1 cellular context compared by ENCODE assay signal in the genomic region with DNA sequence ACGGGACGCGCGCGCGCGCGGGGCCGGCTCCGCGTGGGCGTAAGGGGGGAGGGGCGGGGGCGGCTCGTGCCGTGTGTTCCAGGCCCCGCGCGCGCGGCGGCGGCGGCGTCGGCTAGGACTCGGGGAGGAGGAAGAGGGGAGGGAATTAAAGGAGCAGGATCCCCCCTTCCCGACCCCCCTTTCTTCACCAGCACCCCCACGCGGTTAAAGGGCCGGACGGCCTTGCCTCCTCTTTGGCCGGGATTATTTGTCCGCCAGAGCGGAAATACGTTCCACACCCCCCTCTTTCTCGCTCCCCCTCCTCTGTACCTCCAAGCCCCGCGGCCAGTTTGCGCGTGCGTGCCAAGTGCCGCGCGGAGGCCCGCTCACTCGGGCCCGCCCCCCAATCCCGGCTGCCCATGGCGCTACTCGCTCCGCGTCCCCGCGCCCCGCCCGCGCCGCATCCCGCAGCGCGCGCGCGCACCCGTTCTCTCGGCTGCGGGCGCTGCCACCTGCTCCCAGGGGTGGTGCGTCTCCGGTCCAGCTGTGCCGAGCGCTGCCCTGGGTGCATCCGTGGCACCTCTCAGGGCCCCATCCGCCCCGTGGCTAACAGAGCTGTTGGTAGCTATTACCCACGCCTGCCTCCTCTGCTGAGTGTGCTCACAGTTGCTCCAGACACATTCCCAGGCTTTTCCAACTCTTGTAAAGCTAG.
TF ChIP-seq lines count a peak whose summit lies in the region.

A gene with protein sequence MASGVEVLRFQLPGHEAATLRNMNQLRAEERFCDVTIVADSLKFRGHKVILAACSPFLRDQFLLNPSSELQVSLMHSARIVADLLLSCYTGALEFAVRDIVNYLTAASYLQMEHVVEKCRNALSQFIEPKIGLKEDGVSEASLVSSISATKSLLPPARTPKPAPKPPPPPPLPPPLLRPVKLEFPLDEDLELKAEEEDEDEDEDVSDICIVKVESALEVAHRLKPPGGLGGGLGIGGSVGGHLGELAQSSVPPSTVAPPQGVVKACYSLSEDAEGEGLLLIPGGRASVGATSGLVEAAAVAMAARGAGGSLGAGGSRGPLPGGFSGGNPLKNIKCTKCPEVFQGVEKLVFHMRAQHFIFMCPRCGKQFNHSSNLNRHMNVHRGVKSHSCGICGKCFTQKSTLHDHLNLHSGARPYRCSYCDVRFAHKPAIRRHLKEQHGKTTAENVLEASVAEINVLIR (minus strand): TSS at position 134 of the 691 bp plus-strand sequence. CDS start 781 bp downstream, outside the sequence.

TF ChIP-seq in K562, 482 proteins besides CTCF, POLR2A, EP300 and RAD21 (continued from another document and continues in another):
- TF ChIP-seq, protein P1, sequence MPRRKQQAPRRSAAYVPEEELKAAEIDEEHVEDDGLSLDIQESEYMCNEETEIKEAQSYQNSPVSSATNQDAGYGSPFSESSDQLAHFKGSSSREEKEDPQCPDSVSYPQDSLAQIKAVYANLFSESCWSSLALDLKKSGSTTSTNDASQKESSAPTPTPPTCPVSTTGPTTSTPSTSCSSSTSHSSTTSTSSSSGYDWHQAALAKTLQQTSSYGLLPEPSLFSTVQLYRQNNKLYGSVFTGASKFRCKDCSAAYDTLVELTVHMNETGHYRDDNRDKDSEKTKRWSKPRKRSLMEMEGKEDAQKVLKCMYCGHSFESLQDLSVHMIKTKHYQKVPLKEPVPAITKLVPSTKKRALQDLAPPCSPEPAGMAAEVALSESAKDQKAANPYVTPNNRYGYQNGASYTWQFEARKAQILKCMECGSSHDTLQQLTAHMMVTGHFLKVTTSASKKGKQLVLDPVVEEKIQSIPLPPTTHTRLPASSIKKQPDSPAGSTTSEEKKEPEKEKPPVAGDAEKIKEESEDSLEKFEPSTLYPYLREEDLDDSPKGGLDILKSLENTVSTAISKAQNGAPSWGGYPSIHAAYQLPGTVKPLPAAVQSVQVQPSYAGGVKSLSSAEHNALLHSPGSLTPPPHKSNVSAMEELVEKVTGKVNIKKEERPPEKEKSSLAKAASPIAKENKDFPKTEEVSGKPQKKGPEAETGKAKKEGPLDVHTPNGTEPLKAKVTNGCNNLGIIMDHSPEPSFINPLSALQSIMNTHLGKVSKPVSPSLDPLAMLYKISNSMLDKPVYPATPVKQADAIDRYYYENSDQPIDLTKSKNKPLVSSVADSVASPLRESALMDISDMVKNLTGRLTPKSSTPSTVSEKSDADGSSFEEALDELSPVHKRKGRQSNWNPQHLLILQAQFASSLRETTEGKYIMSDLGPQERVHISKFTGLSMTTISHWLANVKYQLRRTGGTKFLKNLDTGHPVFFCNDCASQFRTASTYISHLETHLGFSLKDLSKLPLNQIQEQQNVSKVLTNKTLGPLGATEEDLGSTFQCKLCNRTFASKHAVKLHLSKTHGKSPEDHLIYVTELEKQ (CRISPR knock-in tag; IDR thresholded peaks at IDR 0.05) = no peak
- TF ChIP-seq SMAD4 (CRISPR knock-in tag; conservative IDR thresholded peaks at IDR 0.05) (peak; percentile 85), ZZZ3 (IDR thresholded peaks at IDR 0.05) (no peak), GABPA (tag; conservative IDR thresholded peaks at IDR 0.05; ENCODE audit: low read depth) (peak; percentile 70), SETDB1 (IDR thresholded peaks at IDR 0.05; ENCODE audit: low read length) (no peak), ZNF668 (CRISPR knock-in tag; IDR thresholded peaks at IDR 0.05) (no peak), STAT5B (CRISPR knock-in tag; IDR thresholded peaks at IDR 0.05) (no peak), GATAD2B (IDR thresholded peaks at IDR 0.05; ENCODE audit: borderline replicate concordance) (no peak; the same call in 1 of the 2 replicates), TBP (optimal IDR thresholded peaks at IDR 0.05; ENCODE audit: low read depth, low read length) (peak; percentile 64), BCL6 (CRISPR knock-in tag; IDR thresholded peaks at IDR 0.05) (no peak)
- TF ChIP-seq, protein P2, sequence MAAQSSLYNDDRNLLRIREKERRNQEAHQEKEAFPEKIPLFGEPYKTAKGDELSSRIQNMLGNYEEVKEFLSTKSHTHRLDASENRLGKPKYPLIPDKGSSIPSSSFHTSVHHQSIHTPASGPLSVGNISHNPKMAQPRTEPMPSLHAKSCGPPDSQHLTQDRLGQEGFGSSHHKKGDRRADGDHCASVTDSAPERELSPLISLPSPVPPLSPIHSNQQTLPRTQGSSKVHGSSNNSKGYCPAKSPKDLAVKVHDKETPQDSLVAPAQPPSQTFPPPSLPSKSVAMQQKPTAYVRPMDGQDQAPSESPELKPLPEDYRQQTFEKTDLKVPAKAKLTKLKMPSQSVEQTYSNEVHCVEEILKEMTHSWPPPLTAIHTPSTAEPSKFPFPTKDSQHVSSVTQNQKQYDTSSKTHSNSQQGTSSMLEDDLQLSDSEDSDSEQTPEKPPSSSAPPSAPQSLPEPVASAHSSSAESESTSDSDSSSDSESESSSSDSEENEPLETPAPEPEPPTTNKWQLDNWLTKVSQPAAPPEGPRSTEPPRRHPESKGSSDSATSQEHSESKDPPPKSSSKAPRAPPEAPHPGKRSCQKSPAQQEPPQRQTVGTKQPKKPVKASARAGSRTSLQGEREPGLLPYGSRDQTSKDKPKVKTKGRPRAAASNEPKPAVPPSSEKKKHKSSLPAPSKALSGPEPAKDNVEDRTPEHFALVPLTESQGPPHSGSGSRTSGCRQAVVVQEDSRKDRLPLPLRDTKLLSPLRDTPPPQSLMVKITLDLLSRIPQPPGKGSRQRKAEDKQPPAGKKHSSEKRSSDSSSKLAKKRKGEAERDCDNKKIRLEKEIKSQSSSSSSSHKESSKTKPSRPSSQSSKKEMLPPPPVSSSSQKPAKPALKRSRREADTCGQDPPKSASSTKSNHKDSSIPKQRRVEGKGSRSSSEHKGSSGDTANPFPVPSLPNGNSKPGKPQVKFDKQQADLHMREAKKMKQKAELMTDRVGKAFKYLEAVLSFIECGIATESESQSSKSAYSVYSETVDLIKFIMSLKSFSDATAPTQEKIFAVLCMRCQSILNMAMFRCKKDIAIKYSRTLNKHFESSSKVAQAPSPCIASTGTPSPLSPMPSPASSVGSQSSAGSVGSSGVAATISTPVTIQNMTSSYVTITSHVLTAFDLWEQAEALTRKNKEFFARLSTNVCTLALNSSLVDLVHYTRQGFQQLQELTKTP (IDR thresholded peaks at IDR 0.05; ENCODE audit: low read depth in 1 of 2, partially characterized antibody in 2 of 2) = no peak
- TF ChIP-seq, protein P3, sequence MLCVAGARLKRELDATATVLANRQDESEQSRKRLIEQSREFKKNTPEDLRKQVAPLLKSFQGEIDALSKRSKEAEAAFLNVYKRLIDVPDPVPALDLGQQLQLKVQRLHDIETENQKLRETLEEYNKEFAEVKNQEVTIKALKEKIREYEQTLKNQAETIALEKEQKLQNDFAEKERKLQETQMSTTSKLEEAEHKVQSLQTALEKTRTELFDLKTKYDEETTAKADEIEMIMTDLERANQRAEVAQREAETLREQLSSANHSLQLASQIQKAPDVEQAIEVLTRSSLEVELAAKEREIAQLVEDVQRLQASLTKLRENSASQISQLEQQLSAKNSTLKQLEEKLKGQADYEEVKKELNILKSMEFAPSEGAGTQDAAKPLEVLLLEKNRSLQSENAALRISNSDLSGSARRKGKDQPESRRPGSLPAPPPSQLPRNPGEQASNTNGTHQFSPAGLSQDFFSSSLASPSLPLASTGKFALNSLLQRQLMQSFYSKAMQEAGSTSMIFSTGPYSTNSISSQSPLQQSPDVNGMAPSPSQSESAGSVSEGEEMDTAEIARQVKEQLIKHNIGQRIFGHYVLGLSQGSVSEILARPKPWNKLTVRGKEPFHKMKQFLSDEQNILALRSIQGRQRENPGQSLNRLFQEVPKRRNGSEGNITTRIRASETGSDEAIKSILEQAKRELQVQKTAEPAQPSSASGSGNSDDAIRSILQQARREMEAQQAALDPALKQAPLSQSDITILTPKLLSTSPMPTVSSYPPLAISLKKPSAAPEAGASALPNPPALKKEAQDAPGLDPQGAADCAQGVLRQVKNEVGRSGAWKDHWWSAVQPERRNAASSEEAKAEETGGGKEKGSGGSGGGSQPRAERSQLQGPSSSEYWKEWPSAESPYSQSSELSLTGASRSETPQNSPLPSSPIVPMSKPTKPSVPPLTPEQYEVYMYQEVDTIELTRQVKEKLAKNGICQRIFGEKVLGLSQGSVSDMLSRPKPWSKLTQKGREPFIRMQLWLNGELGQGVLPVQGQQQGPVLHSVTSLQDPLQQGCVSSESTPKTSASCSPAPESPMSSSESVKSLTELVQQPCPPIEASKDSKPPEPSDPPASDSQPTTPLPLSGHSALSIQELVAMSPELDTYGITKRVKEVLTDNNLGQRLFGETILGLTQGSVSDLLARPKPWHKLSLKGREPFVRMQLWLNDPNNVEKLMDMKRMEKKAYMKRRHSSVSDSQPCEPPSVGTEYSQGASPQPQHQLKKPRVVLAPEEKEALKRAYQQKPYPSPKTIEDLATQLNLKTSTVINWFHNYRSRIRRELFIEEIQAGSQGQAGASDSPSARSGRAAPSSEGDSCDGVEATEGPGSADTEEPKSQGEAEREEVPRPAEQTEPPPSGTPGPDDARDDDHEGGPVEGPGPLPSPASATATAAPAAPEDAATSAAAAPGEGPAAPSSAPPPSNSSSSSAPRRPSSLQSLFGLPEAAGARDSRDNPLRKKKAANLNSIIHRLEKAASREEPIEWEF (CRISPR knock-in tag; IDR thresholded peaks at IDR 0.05) = no peak
- TF ChIP-seq, protein P4, sequence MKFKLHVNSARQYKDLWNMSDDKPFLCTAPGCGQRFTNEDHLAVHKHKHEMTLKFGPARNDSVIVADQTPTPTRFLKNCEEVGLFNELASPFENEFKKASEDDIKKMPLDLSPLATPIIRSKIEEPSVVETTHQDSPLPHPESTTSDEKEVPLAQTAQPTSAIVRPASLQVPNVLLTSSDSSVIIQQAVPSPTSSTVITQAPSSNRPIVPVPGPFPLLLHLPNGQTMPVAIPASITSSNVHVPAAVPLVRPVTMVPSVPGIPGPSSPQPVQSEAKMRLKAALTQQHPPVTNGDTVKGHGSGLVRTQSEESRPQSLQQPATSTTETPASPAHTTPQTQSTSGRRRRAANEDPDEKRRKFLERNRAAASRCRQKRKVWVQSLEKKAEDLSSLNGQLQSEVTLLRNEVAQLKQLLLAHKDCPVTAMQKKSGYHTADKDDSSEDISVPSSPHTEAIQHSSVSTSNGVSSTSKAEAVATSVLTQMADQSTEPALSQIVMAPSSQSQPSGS (CRISPR knock-in tag; IDR thresholded peaks at IDR 0.05) = no peak
- TF ChIP-seq, protein P5, sequence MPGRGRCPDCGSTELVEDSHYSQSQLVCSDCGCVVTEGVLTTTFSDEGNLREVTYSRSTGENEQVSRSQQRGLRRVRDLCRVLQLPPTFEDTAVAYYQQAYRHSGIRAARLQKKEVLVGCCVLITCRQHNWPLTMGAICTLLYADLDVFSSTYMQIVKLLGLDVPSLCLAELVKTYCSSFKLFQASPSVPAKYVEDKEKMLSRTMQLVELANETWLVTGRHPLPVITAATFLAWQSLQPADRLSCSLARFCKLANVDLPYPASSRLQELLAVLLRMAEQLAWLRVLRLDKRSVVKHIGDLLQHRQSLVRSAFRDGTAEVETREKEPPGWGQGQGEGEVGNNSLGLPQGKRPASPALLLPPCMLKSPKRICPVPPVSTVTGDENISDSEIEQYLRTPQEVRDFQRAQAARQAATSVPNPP (IDR thresholded peaks at IDR 0.05; ENCODE audit: borderline replicate concordance, insufficient read depth, insufficient read length) = no peak
- TF ChIP-seq, protein P6, sequence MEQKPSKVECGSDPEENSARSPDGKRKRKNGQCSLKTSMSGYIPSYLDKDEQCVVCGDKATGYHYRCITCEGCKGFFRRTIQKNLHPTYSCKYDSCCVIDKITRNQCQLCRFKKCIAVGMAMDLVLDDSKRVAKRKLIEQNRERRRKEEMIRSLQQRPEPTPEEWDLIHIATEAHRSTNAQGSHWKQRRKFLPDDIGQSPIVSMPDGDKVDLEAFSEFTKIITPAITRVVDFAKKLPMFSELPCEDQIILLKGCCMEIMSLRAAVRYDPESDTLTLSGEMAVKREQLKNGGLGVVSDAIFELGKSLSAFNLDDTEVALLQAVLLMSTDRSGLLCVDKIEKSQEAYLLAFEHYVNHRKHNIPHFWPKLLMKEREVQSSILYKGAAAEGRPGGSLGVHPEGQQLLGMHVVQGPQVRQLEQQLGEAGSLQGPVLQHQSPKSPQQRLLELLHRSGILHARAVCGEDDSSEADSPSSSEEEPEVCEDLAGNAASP (IDR thresholded peaks at IDR 0.05) = no peak
- TF ChIP-seq, protein P7, sequence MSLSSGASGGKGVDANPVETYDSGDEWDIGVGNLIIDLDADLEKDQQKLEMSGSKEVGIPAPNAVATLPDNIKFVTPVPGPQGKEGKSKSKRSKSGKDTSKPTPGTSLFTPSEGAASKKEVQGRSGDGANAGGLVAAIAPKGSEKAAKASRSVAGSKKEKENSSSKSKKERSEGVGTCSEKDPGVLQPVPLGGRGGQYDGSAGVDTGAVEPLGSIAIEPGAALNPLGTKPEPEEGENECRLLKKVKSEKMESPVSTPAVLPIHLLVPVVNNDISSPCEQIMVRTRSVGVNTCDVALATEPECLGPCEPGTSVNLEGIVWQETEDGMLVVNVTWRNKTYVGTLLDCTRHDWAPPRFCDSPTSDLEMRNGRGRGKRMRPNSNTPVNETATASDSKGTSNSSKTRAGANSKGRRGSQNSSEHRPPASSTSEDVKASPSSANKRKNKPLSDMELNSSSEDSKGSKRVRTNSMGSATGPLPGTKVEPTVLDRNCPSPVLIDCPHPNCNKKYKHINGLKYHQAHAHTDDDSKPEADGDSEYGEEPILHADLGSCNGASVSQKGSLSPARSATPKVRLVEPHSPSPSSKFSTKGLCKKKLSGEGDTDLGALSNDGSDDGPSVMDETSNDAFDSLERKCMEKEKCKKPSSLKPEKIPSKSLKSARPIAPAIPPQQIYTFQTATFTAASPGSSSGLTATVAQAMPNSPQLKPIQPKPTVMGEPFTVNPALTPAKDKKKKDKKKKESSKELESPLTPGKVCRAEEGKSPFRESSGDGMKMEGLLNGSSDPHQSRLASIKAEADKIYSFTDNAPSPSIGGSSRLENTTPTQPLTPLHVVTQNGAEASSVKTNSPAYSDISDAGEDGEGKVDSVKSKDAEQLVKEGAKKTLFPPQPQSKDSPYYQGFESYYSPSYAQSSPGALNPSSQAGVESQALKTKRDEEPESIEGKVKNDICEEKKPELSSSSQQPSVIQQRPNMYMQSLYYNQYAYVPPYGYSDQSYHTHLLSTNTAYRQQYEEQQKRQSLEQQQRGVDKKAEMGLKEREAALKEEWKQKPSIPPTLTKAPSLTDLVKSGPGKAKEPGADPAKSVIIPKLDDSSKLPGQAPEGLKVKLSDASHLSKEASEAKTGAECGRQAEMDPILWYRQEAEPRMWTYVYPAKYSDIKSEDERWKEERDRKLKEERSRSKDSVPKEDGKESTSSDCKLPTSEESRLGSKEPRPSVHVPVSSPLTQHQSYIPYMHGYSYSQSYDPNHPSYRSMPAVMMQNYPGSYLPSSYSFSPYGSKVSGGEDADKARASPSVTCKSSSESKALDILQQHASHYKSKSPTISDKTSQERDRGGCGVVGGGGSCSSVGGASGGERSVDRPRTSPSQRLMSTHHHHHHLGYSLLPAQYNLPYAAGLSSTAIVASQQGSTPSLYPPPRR (CRISPR knock-in tag; IDR thresholded peaks at IDR 0.05; ENCODE audit: borderline replicate concordance) = no peak
